17 cellular contexts compared by ENCODE assay signal in genomic region chr12:130791699-130792098, GRCh38.
"Had no signal": no experiment of that assay in that cellular context is flagged by ENCODE, and none has a peak within 500 bp of the region (broad histone marks: within the 10 kb centered on the region; RNA-seq: fewer than 3 reads in every experiment).

No MANE protein-coding gene starts in this region.

- H3K4me3 ChIP-seq: esophagus squamous epithelium, heart left ventricle, prostate gland, right lobe of liver, tibial nerve, upper lobe of right lung, vagina had no signal

- H3K4me1 ChIP-seq: heart left ventricle, parathyroid adenoma, prostate gland, right lobe of liver, tibial nerve, upper lobe of right lung, vagina had no signal

- ATAC-seq: effector memory CD8-positive, alpha-beta T cell; heart left ventricle; left colon; right lobe of liver; stimulated activated effector memory CD8-positive, alpha-beta T cell treated with anti-CD3 and anti-CD28 coated beads, Interleukin-12 subunit alpha, Interleukin-12 subunit beta, amount 100 ng/mL, for 72 hours; upper lobe of right lung had no signal

- H2AFZ ChIP-seq: parathyroid adenoma had no signal

- H3K27me3 ChIP-seq: esophagus squamous epithelium, heart left ventricle, right lobe of liver, tibial nerve, upper lobe of right lung, vagina had no signal

- H3K36me3 ChIP-seq: prostate gland had no signal

- H3K9ac ChIP-seq: parathyroid adenoma had no signal

- H3K9me3 ChIP-seq: esophagus squamous epithelium, prostate gland, right lobe of liver, upper lobe of right lung, vagina had no signal

- H3K27ac ChIP-seq: esophagus squamous epithelium, heart left ventricle, parathyroid adenoma, prostate gland, right lobe of liver, tibial nerve, upper lobe of right lung, vagina had no signal

- DNase-seq: effector memory CD8-positive, alpha-beta T cell; esophagus squamous epithelium; foreskin melanocyte; heart left ventricle; hippocampal formation; left colon; mesendoderm; naive B cell; right lobe of liver; stimulated activated CD4-positive, alpha-beta T cell treated with anti-CD3 and anti-CD28 coated beads, Interleukin-4, amount 100 ng/mL, for 1 hour; stimulated activated CD8-positive, alpha-beta memory T cell treated with anti-CD3 and anti-CD28 coated beads, Interleukin-4, amount 100 ng/mL, for 48 hours; upper lobe of right lung had no signal

- H3K79me2 ChIP-seq: parathyroid adenoma had no signal
